ENCODE assay signal across 21 cellular contexts in the genomic region with DNA sequence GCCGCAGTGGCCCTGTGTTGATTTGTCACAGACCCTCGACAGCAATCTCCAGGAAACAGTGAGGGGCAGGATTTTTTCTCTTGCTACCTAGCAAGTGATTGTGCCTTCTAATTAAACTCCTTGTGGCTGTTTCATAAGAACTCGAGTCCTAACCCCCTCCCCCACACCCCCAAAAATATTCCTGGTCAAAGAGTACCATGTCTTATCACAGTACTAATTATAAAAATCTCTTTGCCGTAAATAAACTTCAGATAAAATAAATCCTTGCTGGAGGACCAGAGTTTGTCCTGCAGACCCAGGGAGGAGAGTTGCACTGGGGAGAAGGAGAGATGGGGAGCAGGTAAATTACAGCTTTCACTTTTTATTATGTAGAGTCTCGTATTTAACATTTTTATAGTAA.
A peak's percentile ranks its signal among the peaks of the same experiment; 100 is the strongest.
DNase-seq lines count a peak whose midpoint lies in the region; ATAC-seq and TF ChIP-seq lines count a peak whose summit lies in the region.
"Had no signal": no experiment of that assay in that cellular context is flagged by ENCODE, and none has a peak within 500 bp of the region (broad histone marks: within the 10 kb centered on the region; RNA-seq: fewer than 3 reads in every experiment).

No MANE protein-coding gene starts in this region.

- peaks cover 2% of the 10 kb centered on the region for H3K27me3 Mint-ChIP-seq in neural progenitor cell (ENCODE audit: insufficient read depth, low read depth)

- TF ChIP-seq CTCF in right atrium auricular region (IDR thresholded peaks at IDR 0.05) = no peak
- TF ChIP-seq CTCF in left ventricle myocardium inferior (IDR thresholded peaks at IDR 0.05; ENCODE audit: borderline replicate concordance) = no peak
- TF ChIP-seq CTCF in neural progenitor cell (IDR thresholded peaks at IDR 0.05) = no peak

- H3K27ac ChIP-seq in right atrium auricular region = no peak overlapping the region
- H3K27ac ChIP-seq in left ventricle myocardium inferior (replicated peaks) = peak overlapping the region; percentile 51
- H3K27ac ChIP-seq in neural progenitor cell = no peak overlapping the region
- H3K27ac ChIP-seq: 22Rv1; A549; BLaER1 treated with 17β-estradiol and CSF1 and Interleukin-3, amounts not matched to agents 10 nM and 100 nM; C4-2B had no signal

- H3K36me3 Mint-ChIP-seq in neural progenitor cell = no peaks in the 10 kb centered on the region
- H3K36me3 Mint-ChIP-seq: CD8-positive, alpha-beta T cell had no signal

- H3K4me3 ChIP-seq in right atrium auricular region = peak overlapping the region in 1 of 2 donors; percentile 16
- H3K4me3 ChIP-seq in left ventricle myocardium inferior = peak overlapping the region; percentile 61
- no peak overlapping the region for H3K4me3 ChIP-seq in neural progenitor cell
- H3K4me3 ChIP-seq: A549; BLaER1 treated with 17β-estradiol and CSF1 and Interleukin-3, amounts not matched to agents 10 nM and 100 nM; GM12878 had no signal

- DNase-seq in Right ventricle myocardium inferior (ENCODE audit: missing footprints) = no peak
- no peak for DNase-seq in right atrium auricular region (ENCODE audit: low spot score)
- no peak for DNase-seq in left ventricle myocardium inferior
- no peak for DNase-seq in left cardiac atrium
- DNase-seq in neural progenitor cell (ENCODE audit: low spot score) = no peak
- no peak for DNase-seq in activated naive CD4-positive, alpha-beta T cell treated with anti-CD3 and anti-CD28 coated beads, Interleukin-2, amount 50 U/mL, for 16 hours
- DNase-seq: AML-193; Caco-2; Calu3; CD4-positive, alpha-beta T cell; CD8-positive, alpha-beta T cell; DND-41; EL; GDM1 had no signal

- H3K9me3 ChIP-seq in right atrium auricular region (no peaks in the 10 kb centered on the region), left ventricle myocardium inferior (replicated peaks) (no peaks in the 10 kb centered on the region), neural progenitor cell (ENCODE audit: low read depth) (no peaks in the 10 kb centered on the region)
- H3K9me3 ChIP-seq: A549; BLaER1 treated with 17β-estradiol and CSF1 and Interleukin-3, amounts not matched to agents 10 nM and 100 nM; Caco-2 had no signal

- H3K4me1 Mint-ChIP-seq in neural progenitor cell = peaks cover 29% of the 10 kb centered on the region
- H3K4me1 Mint-ChIP-seq: B cell had no signal

- peak; percentile 48 for ATAC-seq in Right ventricle myocardium inferior
- ATAC-seq in left cardiac atrium = no peak
- ATAC-seq in GM21737 (IDR thresholded peaks at IDR 0.05; ENCODE audit: unreplicated experiment) = no peak
- ATAC-seq: A549; CD8-positive, alpha-beta T cell; GM12878 had no signal

- H4K20me1 ChIP-seq in neural progenitor cell (ENCODE audit: low read depth) = no peaks in the 10 kb centered on the region
- H4K20me1 ChIP-seq: BLaER1 treated with 17β-estradiol and CSF1 and Interleukin-3, amounts not matched to agents 10 nM and 100 nM had no signal

- H3K4me2 ChIP-seq in neural progenitor cell = no peak overlapping the region
- H3K4me2 ChIP-seq: A549; BLaER1 treated with 17β-estradiol and CSF1 and Interleukin-3, amounts not matched to agents 10 nM and 100 nM had no signal

- H3K27me3 ChIP-seq in right atrium auricular region (no peaks in the 10 kb centered on the region), left ventricle myocardium inferior (ENCODE audit: low read depth) (no peaks in the 10 kb centered on the region), neural progenitor cell (no peaks in the 10 kb centered on the region)
- H3K27me3 ChIP-seq: BLaER1 treated with 17β-estradiol and CSF1 and Interleukin-3, amounts not matched to agents 10 nM and 100 nM had no signal

- H3K4me1 ChIP-seq in right atrium auricular region = no peaks in the 10 kb centered on the region
- peaks cover 34% of the 10 kb centered on the region for H3K4me1 ChIP-seq in left ventricle myocardium inferior
- H3K4me1 ChIP-seq in neural progenitor cell = peaks cover 12% of the 10 kb centered on the region
- H3K4me1 ChIP-seq: A549 had no signal

- peaks cover 3% of the 10 kb centered on the region for H3K9me3 Mint-ChIP-seq in neural progenitor cell
- H3K9me3 Mint-ChIP-seq: CD4-positive, alpha-beta T cell; CD8-positive, alpha-beta T cell had no signal

- H3K4me3 Mint-ChIP-seq in neural progenitor cell = no peak overlapping the region
- H3K4me3 Mint-ChIP-seq: B cell; CD4-positive, alpha-beta T cell; CD8-positive, alpha-beta T cell had no signal

- H3F3A ChIP-seq in neural progenitor cell (ENCODE audit: low read depth) = no peaks in the 10 kb centered on the region

- H3K9ac ChIP-seq in neural progenitor cell = no peak overlapping the region
- H3K9ac ChIP-seq: BLaER1 treated with 17β-estradiol and CSF1 and Interleukin-3, amounts not matched to agents 10 nM and 100 nM had no signal

- peak overlapping the region; percentile 44 for H2AFZ ChIP-seq in neural progenitor cell (replicated peaks)

- H3K36me3 ChIP-seq in right atrium auricular region (no peaks in the 10 kb centered on the region), left ventricle myocardium inferior (no peaks in the 10 kb centered on the region), neural progenitor cell (no peaks in the 10 kb centered on the region)
- H3K36me3 ChIP-seq: BLaER1 treated with 17β-estradiol and CSF1 and Interleukin-3, amounts not matched to agents 10 nM and 100 nM had no signal

- H3K79me2 ChIP-seq in neural progenitor cell (ENCODE audit: low read depth) = no peaks in the 10 kb centered on the region

- no peak overlapping the region for H3K27ac Mint-ChIP-seq in neural progenitor cell
- H3K27ac Mint-ChIP-seq: B cell; CD4-positive, alpha-beta T cell; CD8-positive, alpha-beta T cell had no signal

- intact Hi-C loops in Right ventricle myocardium inferior (cut with DNase I) = no loop called here
- intact Hi-C loops in left ventricle myocardium inferior (cut with micrococcal nuclease) = no loop called here
- intact Hi-C loops in left cardiac atrium (cut with DNase I) = no loop called here
